19 cellular contexts compared by ENCODE assay signal in genomic region chr20:62695448-62696414, GRCh38. TPM values are rescaled to one million over a fixed set of nuclear protein-coding genes. Genes with fewer than 3 reads are reported as not detected.
DNase-seq lines count a peak whose midpoint lies in the region; ATAC-seq and TF ChIP-seq lines count a peak whose summit lies in the region.
"Had no signal": no experiment of that assay in that cellular context is flagged by ENCODE, and none has a peak within 500 bp of the region (broad histone marks: within the 10 kb centered on the region; RNA-seq: fewer than 3 reads in every experiment).

No MANE protein-coding gene starts in this region.

- no peak overlapping the region for H2BK12ac ChIP-seq in trophoblast cell (ENCODE audit: low read length)

- no peak overlapping the region for H3K27ac Mint-ChIP-seq in CD4-positive, alpha-beta T cell
- H3K27ac Mint-ChIP-seq in effector memory CD8-positive, alpha-beta T cell = peak overlapping the region; percentile 44 to 53
- H3K27ac Mint-ChIP-seq: HFFc6 had no signal

- POLR2A ChIA-PET in CD4-positive, alpha-beta T cell (lab: Charles Lee) = no interaction called here
- POLR2A ChIA-PET in OCI-LY7 (lab: Charles Lee) = no interaction called here

- H3K36me3 ChIP-seq in trophoblast cell (ENCODE audit: control insufficient read depth in 1 of 2, insufficient read depth in 2 of 2, low read length in 2 of 2) (no peaks in the 10 kb centered on the region), OCI-LY7 (ENCODE audit: insufficient read depth, low read length) (no peaks in the 10 kb centered on the region)
- H3K36me3 ChIP-seq: BE2C, MG63 had no signal

- H3K23ac ChIP-seq in trophoblast cell (ENCODE audit: low read length) = no peak overlapping the region

- H2AFZ ChIP-seq in trophoblast cell (ENCODE audit: insufficient read depth, low read length, poor library complexity) (no peak overlapping the region), OCI-LY7 (ENCODE audit: low read length) (no peak overlapping the region)

- H3K27me3 ChIP-seq in CD4-positive, alpha-beta T cell (ENCODE audit: control insufficient read depth, insufficient read depth, low read length) = peaks cover 3% of the 10 kb centered on the region
- H3K27me3 ChIP-seq in trophoblast cell (ENCODE audit: insufficient read depth, low read length) = no peaks in the 10 kb centered on the region
- H3K27me3 ChIP-seq: BE2C, MG63 had no signal

- peak; percentile 21 for ATAC-seq in CD4-positive, alpha-beta T cell (ENCODE audit: poor library complexity)
- peak; percentile 21 for ATAC-seq in effector memory CD8-positive, alpha-beta T cell (replicated peaks)

- H3K79me2 ChIP-seq in trophoblast cell (ENCODE audit: control insufficient read depth, insufficient read depth, low read length, poor library complexity) = no peaks in the 10 kb centered on the region
- H3K79me2 ChIP-seq in OCI-LY7 (ENCODE audit: insufficient read depth, low read depth, low read length) = no peaks in the 10 kb centered on the region

- no peak overlapping the region for H3K9ac ChIP-seq in trophoblast cell (ENCODE audit: low read length)
- H3K9ac ChIP-seq: SK-N-SH had no signal

- peaks cover 14% of the 10 kb centered on the region for H3K4me1 Mint-ChIP-seq in CD4-positive, alpha-beta T cell (ENCODE audit: low read depth)
- H3K4me1 Mint-ChIP-seq in effector memory CD8-positive, alpha-beta T cell (ENCODE audit: low read depth in 2 of 2) = peaks cover 3 to 17% of the 10 kb centered on the region in 2 donors

- H4K12ac ChIP-seq in trophoblast cell (ENCODE audit: low read depth, low read length) = no peak overlapping the region

- no peaks in the 10 kb centered on the region for H4K20me1 ChIP-seq in OCI-LY7 (ENCODE audit: insufficient read depth, low read length)

- H3K4me1 ChIP-seq in trophoblast cell (ENCODE audit: control insufficient read depth in 1 of 2, insufficient read depth in 2 of 2, low read length in 2 of 2) = no peaks in the 10 kb centered on the region
- H3K4me1 ChIP-seq in OCI-LY7 (ENCODE audit: insufficient read depth, low read length, poor library complexity, severe bottlenecking) = no peaks in the 10 kb centered on the region

- H3K4me3 Mint-ChIP-seq in CD4-positive, alpha-beta T cell = no peak overlapping the region
- H3K4me3 Mint-ChIP-seq in effector memory CD8-positive, alpha-beta T cell = no peak overlapping the region
- H3K4me3 Mint-ChIP-seq: HFFc6, IgD-negative memory B cell had no signal

- no peak overlapping the region for H3K14ac ChIP-seq in trophoblast cell (ENCODE audit: low read length)

- no CpG with 5 or more reads among the region's 32 CpGs for WGBS in trophoblast cell (ENCODE audit: extremely low coverage, insufficient coverage, insufficient read length)

- H2BK120ac ChIP-seq in trophoblast cell (ENCODE audit: insufficient read depth, low read length, poor library complexity) = no peak overlapping the region

- DNase-seq in NCI-H748 (lab: John Stamatoyannopoulos, UW; ENCODE audit: unreplicated experiment) (peak; percentile 23), NCI-H748 treated with DMSO at 0.1 percent for 48 hours (lab: John Stamatoyannopoulos, UW) (no peak), trophoblast cell (no peak), OCI-LY7 (ENCODE audit: low spot score) (no peak), DMS53 treated with DMSO at 0.1 percent for 48 hours (lab: John Stamatoyannopoulos, UW; ENCODE audit: unreplicated experiment) (no peak)
- no peak for DNase-seq in CD4-positive, alpha-beta T cell
- no peak for DNase-seq in effector memory CD8-positive, alpha-beta T cell
- DNase-seq: BE2C, HFFc6, Kasumi-1, MG63, NCI-H1048, NCI-H1930, NCI-H446, SHP77, SK-N-SH had no signal

- no peaks in the 10 kb centered on the region for H3K9me3 ChIP-seq in CD4-positive, alpha-beta T cell (ENCODE audit: control insufficient read depth, low read length)
- H3K9me3 ChIP-seq in trophoblast cell (ENCODE audit: insufficient read depth, low read depth, low read length) (peaks cover 2% of the 10 kb centered on the region), OCI-LY7 (ENCODE audit: low read length) (no peaks in the 10 kb centered on the region)
- H3K9me3 ChIP-seq: BE2C, MG63, SK-N-SH had no signal

- H3K27ac ChIP-seq in CD4-positive, alpha-beta T cell (ENCODE audit: low read depth, low read length) = no peak overlapping the region
- H3K27ac ChIP-seq in trophoblast cell (ENCODE audit: low read depth, low read length) (no peak overlapping the region), OCI-LY7 (ENCODE audit: low read depth, low read length, poor library complexity, severe bottlenecking) (no peak overlapping the region)
- H3K27ac ChIP-seq: HL-60 had no signal

- no peaks in the 10 kb centered on the region for H3K27me3 Mint-ChIP-seq in CD4-positive, alpha-beta T cell
- H3K27me3 Mint-ChIP-seq in effector memory CD8-positive, alpha-beta T cell = peaks cover 10 to 23% of the 10 kb centered on the region in 2 donors

- no peak overlapping the region for H3K18ac ChIP-seq in trophoblast cell (ENCODE audit: low read length)

- H4K8ac ChIP-seq in trophoblast cell (ENCODE audit: low read depth, low read length) = no peak overlapping the region

- intact Hi-C loops in CD4-positive, alpha-beta T cell (cut with DNase I, micrococcal nuclease) = no loop called here
- intact Hi-C loops in OCI-LY7 (cut with micrococcal nuclease; ENCODE audit: unreplicated experiment) = no loop called here

- H3K4me2 ChIP-seq in trophoblast cell (ENCODE audit: low read length) (no peak overlapping the region), OCI-LY7 (ENCODE audit: low read length) (no peak overlapping the region)
- H3K4me2 ChIP-seq: SK-N-SH had no signal

- no peak overlapping the region for H3K4ac ChIP-seq in trophoblast cell (ENCODE audit: low read depth, low read length)

- H2AK5ac ChIP-seq in trophoblast cell (ENCODE audit: low read length) = no peak overlapping the region

- no peak for TF ChIP-seq CTCF in CD4-positive, alpha-beta T cell (IDR thresholded peaks at IDR 0.05)
- TF ChIP-seq CTCF in OCI-LY7 (conservative IDR thresholded peaks at IDR 0.05; ENCODE audit: low read length) = no peak

- no peaks in the 10 kb centered on the region for H3K9me2 ChIP-seq in OCI-LY7 (ENCODE audit: insufficient read depth, low read length)
- H3K9me2 ChIP-seq: SK-N-SH had no signal

- H4K91ac ChIP-seq in trophoblast cell (ENCODE audit: low read depth, low read length) = no peak overlapping the region

- no peaks in the 10 kb centered on the region for H3K36me3 Mint-ChIP-seq in CD4-positive, alpha-beta T cell (ENCODE audit: low read depth)
- no peaks in the 10 kb centered on the region for H3K36me3 Mint-ChIP-seq in effector memory CD8-positive, alpha-beta T cell (ENCODE audit: insufficient read depth)
- H3K36me3 Mint-ChIP-seq: CD8-positive, alpha-beta memory T cell had no signal

- H3K4me3 ChIP-seq in trophoblast cell (ENCODE audit: low read depth, low read length) = peak overlapping the region; percentile 24
- no peak overlapping the region for H3K4me3 ChIP-seq in OCI-LY7 (ENCODE audit: low read depth, low read length, poor library complexity, severe bottlenecking)
- H3K4me3 ChIP-seq: MG63 had no signal

- no TSS peak for BruUV-seq in OCI-LY7 (replicated peaks; lab: Mats Ljungman, UMichigan)

- H3K9me3 Mint-ChIP-seq in CD4-positive, alpha-beta T cell = no peaks in the 10 kb centered on the region
- H3K9me3 Mint-ChIP-seq in effector memory CD8-positive, alpha-beta T cell = no peaks in the 10 kb centered on the region
- H3K9me3 Mint-ChIP-seq: CD8-positive, alpha-beta memory T cell; HFFc6; IgD-negative memory B cell had no signal

- no peak overlapping the region for H2BK5ac ChIP-seq in trophoblast cell (ENCODE audit: low read depth, low read length, poor library complexity)

- no peaks in the 10 kb centered on the region for H3K79me1 ChIP-seq in trophoblast cell (ENCODE audit: low read length)

- CTCF ChIA-PET in CD4-positive, alpha-beta T cell (lab: Charles Lee) = no interaction called here
- CTCF ChIA-PET in OCI-LY7 (lab: Charles Lee; ENCODE audit: unreplicated experiment) = no interaction called here

RNA-seq across cellular contexts. Expression of gene NTSR1, which starts 12.9 kb away (rescaled TPM):
- under 1 TPM; 0.55 to 0.56 TPM for total RNA-seq in CD4-positive, alpha-beta T cell
- 0.03 and 0.08 TPM in 2 replicates for polyA plus RNA-seq in trophoblast cell (2013)
- not detected in 2 replicates for total RNA-seq in OCI-LY7 (2014; rRNA removed; shearing (Covaris generic))
- not detected in 2 replicates for total RNA-seq in OCI-LY7 (2022)
- total RNA-seq: CD8-positive, alpha-beta memory T cell had no signal
- polyA plus RNA-seq: CD8-positive, alpha-beta memory T cell; IgD-negative memory B cell had no signal

RNA-seq across cellular contexts. Expression of gene SLCO4A1, which starts 53.4 kb away (rescaled TPM):
- 1 to 10 TPM; 2.3 to 2.5 TPM for total RNA-seq in CD4-positive, alpha-beta T cell
- polyA plus RNA-seq in trophoblast cell (2013) = 63.6 and 64.8 TPM in 2 replicates
- 34.4 and 52.4 TPM in 2 replicates for total RNA-seq in OCI-LY7 (2014; rRNA removed; shearing (Covaris generic))
- total RNA-seq in OCI-LY7 (2022) = 30.4 and 34.3 TPM in 2 replicates

Comparison
In these comparisons a context has a peak if more than half of its experiments do, and no peak if none do; other contexts are left out.
1. RNA of gene SLCO4A1, which starts 53.4 kb away (total RNA-seq): 30.4 to 52.4 TPM in OCI-LY7; 2.3 to 2.5 TPM in CD4-positive, alpha-beta T cell; every median in the first group is over 4 times any median in the second.